In the genomic region with DNA sequence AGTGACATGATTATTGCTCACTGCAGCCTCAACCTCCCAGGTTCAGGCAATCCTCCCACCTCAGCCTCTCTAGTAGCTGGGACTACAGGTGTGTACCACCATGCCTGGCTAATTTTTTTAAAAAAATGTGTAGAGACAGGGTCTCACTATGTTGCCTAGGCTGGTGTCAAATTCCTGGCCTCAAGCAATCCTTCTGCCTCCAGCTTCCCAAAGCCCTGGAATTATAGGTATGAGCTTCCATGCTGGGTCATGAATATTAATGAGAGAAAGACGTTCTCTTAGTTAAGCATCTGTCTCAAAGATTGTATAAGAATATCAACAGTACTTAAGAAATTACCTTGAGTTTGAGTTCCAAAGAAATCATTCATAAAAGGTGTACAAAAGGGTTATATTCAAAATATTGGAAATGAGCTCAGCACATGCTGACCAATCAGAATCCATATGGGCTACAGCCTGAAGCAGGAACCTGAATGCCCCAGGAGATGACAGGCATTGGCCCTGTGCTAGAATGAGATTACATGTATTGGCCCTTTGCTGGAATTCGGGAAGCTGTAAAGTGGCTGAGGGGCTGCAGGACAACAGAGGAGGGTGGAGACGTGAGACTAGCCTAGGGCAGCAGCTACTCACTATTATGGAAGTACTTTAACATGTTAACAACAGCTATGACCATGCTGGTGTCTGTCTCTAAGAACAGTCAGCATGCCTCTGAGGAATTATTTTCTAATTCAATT, we compare ENCODE assay signal across 18 cellular contexts.
DNase-seq lines count a peak whose midpoint lies in the region; ATAC-seq, FAIRE-seq and TF ChIP-seq lines count a peak whose summit lies in the region.
"Had no signal": no experiment of that assay in that cellular context is flagged by ENCODE, and none has a peak within 500 bp of the region (broad histone marks: within the 10 kb centered on the region; RNA-seq: fewer than 3 reads in every experiment).

No MANE protein-coding gene starts in this region.

- 0 out of 2 replicates have a peak overlapping the region, but pooled peaks have one; percentile 13 for H2BK12ac ChIP-seq in H1 (ENCODE audit: low read depth, low read length)

- no peak overlapping the region for H4K5ac ChIP-seq in H1 (ENCODE audit: insufficient read length, low read depth, low read length)

- H2AK5ac ChIP-seq in H1 (ENCODE audit: low read depth, low read length), result no peak overlapping the region

- no peak overlapping the region for H3K27ac ChIP-seq in H1 (ENCODE audit: low read depth, low read length)
- H3K27ac ChIP-seq: 22Rv1, GM23248, HL-60 had no signal

- H3K36me3 ChIP-seq in H1 (ENCODE audit: control insufficient read depth in 2 of 4, insufficient read depth in 4 of 4, low read length in 3 of 4), result no peaks in the 10 kb centered on the region

- H4K91ac ChIP-seq in H1 (replicated peaks; ENCODE audit: insufficient read length, low read length), result no peak overlapping the region

- H3K79me2 ChIP-seq in H1 (ENCODE audit: control insufficient read depth in 1 of 2, insufficient read depth in 2 of 2, low read length in 2 of 2), result no peaks in the 10 kb centered on the region

- no peak overlapping the region for H3K4me2 ChIP-seq in H1 (ENCODE audit: insufficient read depth in 1 of 2, low read depth in 2 of 2, low read length in 2 of 2)

- POLR2A ChIA-PET in H1 (lab: Charles Lee; ENCODE audit: partially characterized antibody), result no interaction called here

- no peaks in the 10 kb centered on the region for H3K79me1 ChIP-seq in H1 (ENCODE audit: low read depth, low read length)

- H4K20me1 ChIP-seq in H1 (replicated peaks in 1 of 2; ENCODE audit: control insufficient read depth in 1 of 2, insufficient read depth in 2 of 2, low read length in 2 of 2), result no peaks in the 10 kb centered on the region

- no peak for TF ChIP-seq CTCF in H1 (IDR thresholded peaks at IDR 0.05; ENCODE audit: control extremely low read depth in 1 of 3, insufficient read depth in 1 of 3, low read depth in 1 of 3, low read length in 3 of 3)

- WGBS in H1 (ENCODE audit: extremely low coverage in 1 of 2, insufficient coverage in 1 of 2, insufficient read length in 1 of 2, insufficient replicate concordance in 2 of 2, low coverage in 1 of 2, low lambda C conversion rate in 2 of 2, missing lambda C conversion rate in 1 of 2), 2 experiments, result 77% methylated on average over 3 of the region's 3 CpGs; no CpG with 5 or more reads in 1 of the 2 experiments

- no peaks in the 10 kb centered on the region for H3K23me2 ChIP-seq in H1 (ENCODE audit: low read depth, low read length)

- no peak overlapping the region for H3K23ac ChIP-seq in H1 (ENCODE audit: insufficient read length)

- H2BK20ac ChIP-seq in H1 (ENCODE audit: low read length), result no peak overlapping the region

- H3K56ac ChIP-seq in H1 (replicated peaks; ENCODE audit: insufficient read length, low read depth, low read length), result no peak overlapping the region

- H2BK15ac ChIP-seq in H1 (ENCODE audit: low read length), result no peak overlapping the region

- no peak overlapping the region for H3K4me3 ChIP-seq in H1 (ENCODE audit: extremely low read depth in 1 of 4, insufficient read depth in 2 of 4, low read depth in 3 of 4, low read length in 4 of 4)
- H3K4me3 ChIP-seq: GM12878, GM23248, K562 had no signal

- FAIRE-seq in H1 (lab: Jason Lieb, UNC), result no peak
- FAIRE-seq: GM12878, GM18507, K562 had no signal

- no peak overlapping the region for H4K8ac ChIP-seq in H1 (ENCODE audit: extremely low read depth, insufficient read depth, low read length)

- H2AFZ ChIP-seq in H1 (ENCODE audit: low read length), result no peak overlapping the region
- H2AFZ ChIP-seq: GM23248 had no signal

- H3K9me3 ChIP-seq in H1 (ENCODE audit: insufficient read depth in 2 of 2, low read depth in 1 of 2, low read length in 1 of 2), result no peaks in the 10 kb centered on the region

- no peak for ATAC-seq in HG02759 (IDR thresholded peaks at IDR 0.05; ENCODE audit: unreplicated experiment)
- ATAC-seq: CD8-positive, alpha-beta T cell; GM12878; K562 had no signal

- TF ChIP-seq EP300 in H1 (IDR thresholded peaks at IDR 0.05; ENCODE audit: borderline replicate concordance in 1 of 2, low read depth in 2 of 2, low read length in 2 of 2), result no peak

- no peak overlapping the region for H3K9ac ChIP-seq in H1 (replicated peaks in 1 of 4; ENCODE audit: extremely low read depth in 1 of 4, low read depth in 3 of 4, low read length in 3 of 4)
- H3K9ac ChIP-seq: GM23248 had no signal

- TF ChIP-seq POLR2A in H1 (IDR thresholded peaks at IDR 0.05; ENCODE audit: control extremely low read depth in 1 of 2, low read depth in 2 of 2, low read length in 2 of 2), result no peak

- TF ChIP-seq RAD21 in H1 (IDR thresholded peaks at IDR 0.05 in 1 of 2, conservative IDR thresholded peaks at IDR 0.05 in 1 of 2; ENCODE audit: low read depth in 2 of 2, low read length in 2 of 2), result no peak

- DNase-seq in DMS53 (lab: John Stamatoyannopoulos, UW) (peak; percentile 53), DMS53 treated with DMSO at 0.1 percent for 48 hours (lab: John Stamatoyannopoulos, UW; ENCODE audit: unreplicated experiment) (no peak), H1 (ENCODE audit: low read depth in 1 of 2, low spot score in 2 of 2) (no peak), islet precursor cell (peak; percentile 55), OCI-M1 (lab: John Stamatoyannopoulos, UW) (no peak), D341Med (ENCODE audit: low spot score) (no peak)
- no peak for DNase-seq in stimulated activated CD4-positive, alpha-beta T cell treated with anti-CD3 and anti-CD28 coated beads, Interleukin-2, amount 100 ng/mL, for 24 hours
- DNase-seq: CD8-positive, alpha-beta T cell; COR-L47; GM23248; HCEC 1CT; HFFc6 had no signal

- H3K4ac ChIP-seq in H1 (replicated peaks; ENCODE audit: insufficient read length, low read depth, low read length), result no peak overlapping the region

- H3K18ac ChIP-seq in H1 (ENCODE audit: extremely low read depth, low read length), result no peak overlapping the region

- H3K14ac ChIP-seq in H1 (ENCODE audit: insufficient read length), result no peak overlapping the region

- H3K27me3 ChIP-seq in H1 (replicated peaks in 1 of 4; ENCODE audit: control insufficient read depth in 3 of 4, extremely low read depth in 1 of 4, insufficient read depth in 3 of 4, low read length in 3 of 4), result no peaks in the 10 kb centered on the region

- CTCF ChIA-PET in H1 (lab: Charles Lee; ENCODE audit: partially characterized antibody), result interaction anchor here (1.4 to 1.5 kb wide), 3 partner anchors 40 to 141 kb away, joined by 3 to 7 read pairs (median 3); no protein-coding TSS in a partner anchor

- no peak overlapping the region for H2BK120ac ChIP-seq in H1 (replicated peaks; ENCODE audit: low read depth, low read length)

- no peak overlapping the region for H2BK5ac ChIP-seq in H1 (ENCODE audit: low read depth, low read length)

- no peaks in the 10 kb centered on the region for H3K4me1 ChIP-seq in H1 (replicated peaks in 1 of 4; ENCODE audit: control insufficient read depth in 3 of 4, insufficient read depth in 4 of 4, low read length in 3 of 4)

TF ChIP-seq in H1, 55 proteins besides CTCF, POLR2A, EP300 and RAD21:
- TF ChIP-seq CBX8 (IDR thresholded peaks at IDR 0.05; ENCODE audit: borderline replicate concordance, low read depth, low read length) (no peak), KDM4A (IDR thresholded peaks at IDR 0.05; ENCODE audit: low read depth, low read length, severe bottlenecking) (no peak), NRF1 (IDR thresholded peaks at IDR 0.05; ENCODE audit: low read depth, low read length) (no peak), BCL11A (IDR thresholded peaks at IDR 0.05; ENCODE audit: low read depth in 2 of 2, low read length in 2 of 2) (no peak), YY1 (IDR thresholded peaks at IDR 0.05; ENCODE audit: low read depth, low read length) (no peak), CEBPB (IDR thresholded peaks at IDR 0.05; ENCODE audit: low read depth, low read length) (no peak), PHF8 (conservative IDR thresholded peaks at IDR 0.05; ENCODE audit: low read depth, low read length) (no peak), SP1 (IDR thresholded peaks at IDR 0.05; ENCODE audit: low read depth, low read length) (no peak), SIX5 (IDR thresholded peaks at IDR 0.05; ENCODE audit: low read depth, low read length) (no peak), BRCA1 (IDR thresholded peaks at IDR 0.05; ENCODE audit: low read depth, low read length) (no peak), TAF7 (optimal IDR thresholded peaks at IDR 0.05; ENCODE audit: borderline replicate concordance, low read depth, low read length) (no peak), CTBP2 (IDR thresholded peaks at IDR 0.05; ENCODE audit: borderline replicate concordance, insufficient read depth, insufficient read length, low read length) (no peak), FOSL1 (IDR thresholded peaks at IDR 0.05; ENCODE audit: insufficient read depth, low read depth, low read length) (no peak), EGR1 (IDR thresholded peaks at IDR 0.05; ENCODE audit: borderline replicate concordance, low read depth, low read length) (no peak), TAF1 (IDR thresholded peaks at IDR 0.05; ENCODE audit: low read depth, low read length) (no peak), MAFK (IDR thresholded peaks at IDR 0.05; ENCODE audit: low read depth, low read length) (no peak), EZH2 (IDR thresholded peaks at IDR 0.05; ENCODE audit: low read depth, low read length, severe bottlenecking) (no peak), ZNF274 (IDR thresholded peaks at IDR 0.05; ENCODE audit: borderline replicate concordance, extremely low read depth, low read length) (no peak)
- TF ChIP-seq, protein P1, sequence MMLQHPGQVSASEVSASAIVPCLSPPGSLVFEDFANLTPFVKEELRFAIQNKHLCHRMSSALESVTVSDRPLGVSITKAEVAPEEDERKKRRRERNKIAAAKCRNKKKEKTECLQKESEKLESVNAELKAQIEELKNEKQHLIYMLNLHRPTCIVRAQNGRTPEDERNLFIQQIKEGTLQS (IDR thresholded peaks at IDR 0.05; ENCODE audit: insufficient read depth, low read depth, low read length), result no peak

Comparison
In these comparisons a context has a peak if more than half of its experiments do, and no peak if none do; other contexts are left out.
1. DNase-seq: peak in DMS53 (single experiment) and islet precursor cell (single experiment); none in DMS53 treated with DMSO at 0.1 percent for 48 hours (single experiment), H1 (0 of 2), OCI-M1 (single experiment), stimulated activated CD4-positive, alpha-beta T cell treated with anti-CD3 and anti-CD28 coated beads, Interleukin-2, amount 100 ng/mL, for 24 hours (0 of 2) and D341Med (single experiment).